Comparison of ENCODE assay signal across 8 cellular contexts in genomic region chr7:74544706-74545469, GRCh38.
DNase-seq lines count a peak whose midpoint lies in the region; ATAC-seq and TF ChIP-seq lines count a peak whose summit lies in the region.

No MANE protein-coding gene starts in this region.

- no peak overlapping the region for H3K4me3 ChIP-seq in DND-41 (ENCODE audit: low read depth in 1 of 2, low read length in 2 of 2)
- no peak overlapping the region for H3K4me3 ChIP-seq in HUES6 (ENCODE audit: low read depth, low read length)
- H3K4me3 ChIP-seq in SK-N-MC, result no peak overlapping the region
- no peak overlapping the region for H3K4me3 ChIP-seq in esophagus (ENCODE audit: low read depth in 1 of 2, low read length in 2 of 2)

- DNase-seq in DND-41 (peak; percentile 30), SK-N-MC (ENCODE audit: low read depth, low spot score) (peak; percentile 40), pons (ENCODE audit: low spot score) (peak; percentile 23), GM19240 (ENCODE audit: insufficient read length, low spot score) (no peak)

- H4K20me1 ChIP-seq in DND-41 (ENCODE audit: insufficient read depth, low read length), result no peaks in the 10 kb centered on the region

- H3K36me3 ChIP-seq in DND-41 (ENCODE audit: insufficient read depth, low read length) (peaks cover 11% of the 10 kb centered on the region), HUES6 (ENCODE audit: control insufficient read depth, insufficient read depth, low read length) (peaks cover 60% of the 10 kb centered on the region), SK-N-MC (ENCODE audit: insufficient read depth, low read length) (peaks cover 31% of the 10 kb centered on the region), esophagus (ENCODE audit: control insufficient read depth in 2 of 2, insufficient read depth in 2 of 2, low read length in 1 of 2) (peaks cover 14 to 24% of the 10 kb centered on the region in 2 donors)

- H3K27ac ChIP-seq in DND-41 (ENCODE audit: low read length) (no peak overlapping the region), HUES6 (ENCODE audit: low read depth, low read length) (peak overlapping the region; percentile 53; the same call in 1 of the 2 replicates), SK-N-MC (peak overlapping the region; percentile 89), esophagus (ENCODE audit: low read depth in 2 of 2, low read length in 1 of 2) (peak overlapping the region; percentile 31 to 72)

- H3K9me3 ChIP-seq in DND-41 (ENCODE audit: insufficient read depth, low read length, severe bottlenecking), result peaks cover 4% of the 10 kb centered on the region
- no peaks in the 10 kb centered on the region for H3K9me3 ChIP-seq in HUES6 (ENCODE audit: control insufficient read depth, insufficient read depth, low read depth, low read length)
- no peaks in the 10 kb centered on the region for H3K9me3 ChIP-seq in SK-N-MC (ENCODE audit: low read depth, low read length)
- no peaks in the 10 kb centered on the region for H3K9me3 ChIP-seq in esophagus (ENCODE audit: control insufficient read depth in 2 of 2, insufficient read depth in 1 of 2, low read depth in 1 of 2, low read length in 1 of 2)

- ATAC-seq in DND-41 (ENCODE audit: insufficient read depth, low read depth) (peak; percentile 58; the same call in 2 of the 3 replicates), GM19467 (IDR thresholded peaks at IDR 0.05; ENCODE audit: unreplicated experiment) (no peak), HG02973 (IDR thresholded peaks at IDR 0.05; ENCODE audit: unreplicated experiment) (no peak)

- H3K4me2 ChIP-seq in DND-41 (ENCODE audit: insufficient read depth, low read length), result no peak overlapping the region

- TF ChIP-seq CTCF in DND-41 (IDR thresholded peaks at IDR 0.05; ENCODE audit: borderline replicate concordance, extremely low read depth, low read length, poor library complexity, severe bottlenecking), result peak; percentile 69

- H3K4me1 ChIP-seq in DND-41 (ENCODE audit: insufficient read depth, low read length) (no peaks in the 10 kb centered on the region), HUES6 (ENCODE audit: control insufficient read depth, insufficient read depth, low read length) (peaks cover 4% of the 10 kb centered on the region; the same call in 1 of the 2 replicates), esophagus (ENCODE audit: control insufficient read depth in 2 of 2, insufficient read depth in 2 of 2, low read length in 1 of 2) (peaks cover 0 to 3% of the 10 kb centered on the region in 2 donors)

- WGBS in esophagus, 2 donors, result 84 to 87% methylated on average over 12 of the region's 12 CpGs

- no peaks in the 10 kb centered on the region for H3K27me3 ChIP-seq in DND-41 (ENCODE audit: insufficient read depth, low read length, poor library complexity)
- no peaks in the 10 kb centered on the region for H3K27me3 ChIP-seq in HUES6 (ENCODE audit: control insufficient read depth, insufficient read depth, low read length)
- H3K27me3 ChIP-seq in esophagus (ENCODE audit: control insufficient read depth in 1 of 2, insufficient read depth in 2 of 2, low read length in 2 of 2), result no peaks in the 10 kb centered on the region

- no peak overlapping the region for H3K9ac ChIP-seq in DND-41 (ENCODE audit: low read depth, low read length)
- H3K9ac ChIP-seq in HUES6 (ENCODE audit: low read length), result peak overlapping the region; percentile 47
- H3K9ac ChIP-seq in SK-N-MC (ENCODE audit: insufficient read length), result peak overlapping the region; percentile 32

- H3K79me2 ChIP-seq in DND-41 (ENCODE audit: insufficient read depth, low read length), result no peaks in the 10 kb centered on the region

- H2AFZ ChIP-seq in DND-41 (ENCODE audit: low read depth, low read length), result no peak overlapping the region
